18 cellular contexts compared by ENCODE assay signal in the genomic region with DNA sequence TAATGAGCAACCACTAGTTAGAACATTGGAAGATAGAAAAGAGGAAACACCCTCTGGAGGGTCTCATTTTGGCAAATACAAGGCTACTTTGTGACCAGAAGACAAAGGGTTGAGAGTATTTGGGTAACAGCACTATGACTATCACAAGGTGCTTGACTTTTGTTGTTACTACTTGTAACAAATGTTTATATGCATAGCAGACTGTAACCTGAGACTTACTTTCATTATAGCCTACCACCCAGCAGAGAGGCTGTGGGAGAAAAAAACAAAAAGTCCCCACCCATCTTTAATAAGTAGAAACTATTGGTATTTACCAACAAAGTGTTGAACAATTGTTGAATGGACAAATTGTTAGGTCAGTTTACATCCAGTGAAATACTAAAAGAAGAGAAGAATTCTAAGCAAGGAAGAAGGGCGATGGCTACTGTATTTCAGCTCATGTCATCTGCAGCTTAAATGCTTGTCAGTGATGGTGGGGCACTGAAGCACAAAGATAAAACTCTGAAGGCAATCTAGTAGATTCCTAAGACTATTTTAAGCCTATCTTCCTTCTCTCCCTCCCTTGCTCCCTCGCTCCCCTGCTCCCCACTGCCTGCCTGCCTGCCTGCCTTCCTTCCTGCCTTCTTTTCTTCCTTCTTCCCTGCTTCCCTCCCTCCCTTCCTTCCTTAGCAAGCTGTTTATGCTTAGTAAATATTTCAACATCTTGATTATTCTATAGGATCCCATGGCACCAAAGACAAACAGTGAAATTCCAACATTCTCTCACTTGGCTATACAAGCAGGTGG.
A peak's percentile ranks its signal among the peaks of the same experiment; 100 is the strongest.
DNase-seq lines count a peak whose midpoint lies in the region; ATAC-seq and TF ChIP-seq lines count a peak whose summit lies in the region.
"Had no signal": no experiment of that assay in that cellular context is flagged by ENCODE, and none has a peak within 500 bp of the region (broad histone marks: within the 10 kb centered on the region; RNA-seq: fewer than 3 reads in every experiment).

No MANE protein-coding gene starts in this region.

- H3K9ac ChIP-seq in MM.1S (ENCODE audit: low read length): no peak overlapping the region
- H3K9ac ChIP-seq: BLaER1 treated with 17β-estradiol and CSF1 and Interleukin-3, amounts not matched to agents 10 nM and 100 nM had no signal

- H3K36me3 ChIP-seq in MM.1S (replicated peaks; ENCODE audit: insufficient read depth, low read length) (no peaks in the 10 kb centered on the region), SJCRH30 (no peaks in the 10 kb centered on the region)
- H3K36me3 ChIP-seq: BLaER1 treated with 17β-estradiol and CSF1 and Interleukin-3, amounts not matched to agents 10 nM and 100 nM had no signal

- no peaks in the 10 kb centered on the region for H3K9me2 ChIP-seq in MM.1S (replicated peaks; ENCODE audit: insufficient read depth, low read length)

- H3K9me3 ChIP-seq in MM.1S (replicated peaks; ENCODE audit: insufficient read depth, low read length) (no peaks in the 10 kb centered on the region), SJCRH30 (replicated peaks) (no peaks in the 10 kb centered on the region)
- H3K9me3 ChIP-seq: A549 had no signal

- no peak for TF ChIP-seq CTCF in MM.1S (IDR thresholded peaks at IDR 0.05; ENCODE audit: low read length)

- 0 out of 2 replicates have a peak overlapping the region, but pooled peaks have one; percentile 3 for H2AFZ ChIP-seq in MM.1S (ENCODE audit: low read length)

- H3K4me3 ChIP-seq in MM.1S (ENCODE audit: low read length) (no peak overlapping the region), SJCRH30 (no peak overlapping the region)
- H3K4me3 ChIP-seq: A549; BLaER1 treated with 17β-estradiol and CSF1 and Interleukin-3, amounts not matched to agents 10 nM and 100 nM had no signal

- H3K27ac ChIP-seq in MM.1S (ENCODE audit: low read length) (no peak overlapping the region), SJCRH30 (no peak overlapping the region)
- H3K27ac ChIP-seq: A549; BLaER1 treated with 17β-estradiol and CSF1 and Interleukin-3, amounts not matched to agents 10 nM and 100 nM had no signal

- H3K79me2 ChIP-seq in MM.1S (ENCODE audit: low read length): no peaks in the 10 kb centered on the region

- H4K20me1 ChIP-seq in MM.1S (ENCODE audit: insufficient read depth, low read length): no peaks in the 10 kb centered on the region
- H4K20me1 ChIP-seq: BLaER1 treated with 17β-estradiol and CSF1 and Interleukin-3, amounts not matched to agents 10 nM and 100 nM had no signal

- ATAC-seq in GM18909 (IDR thresholded peaks at IDR 0.05; ENCODE audit: poor library complexity, unreplicated experiment): no peak
- no peak for ATAC-seq in HG03460 (IDR thresholded peaks at IDR 0.05; ENCODE audit: unreplicated experiment)
- ATAC-seq: A549, SK-N-SH treated with all-trans-retinoic acid at 6 μM for 48 hours had no signal

- 0 out of 2 replicates have a peak, but pooled peaks cover 4% of the 10 kb centered on the region for H3K4me1 ChIP-seq in MM.1S (ENCODE audit: low read length)
- H3K4me1 ChIP-seq in SJCRH30: no peaks in the 10 kb centered on the region
- H3K4me1 ChIP-seq: A549; BLaER1 treated with 17β-estradiol and CSF1 and Interleukin-3, amounts not matched to agents 10 nM and 100 nM had no signal

- no peak overlapping the region for H3K4me2 ChIP-seq in MM.1S (ENCODE audit: low read depth, low read length)
- H3K4me2 ChIP-seq: A549; BLaER1 treated with 17β-estradiol and CSF1 and Interleukin-3, amounts not matched to agents 10 nM and 100 nM had no signal

- DNase-seq in NCI-H510A treated with DMSO at 0.1 percent for 48 hours (lab: John Stamatoyannopoulos, UW) (peak; percentile 50), NCI-H510A (lab: John Stamatoyannopoulos, UW) (no peak), MM.1S (peak; percentile 15), SW480 (ENCODE audit: low spot score) (peak; percentile 4), renal cortical epithelial cell (ENCODE audit: low read depth) (peak; percentile 51), SJCRH30 (no peak)
- DNase-seq: GF-D8, Karpas-422, NCI-H1417 treated with DMSO at 0.1 percent for 48 hours, NCI-H2029, NCI-H446 treated with DMSO at 0.1 percent for 48 hours, NCI-H82, SHP77 had no signal

- no peaks in the 10 kb centered on the region for H3F3A ChIP-seq in MM.1S (ENCODE audit: insufficient read depth, low read length)

- H3K27me3 ChIP-seq in MM.1S (replicated peaks; ENCODE audit: insufficient read depth, low read length): no peaks in the 10 kb centered on the region
- peaks cover 2% of the 10 kb centered on the region for H3K27me3 ChIP-seq in SJCRH30
- H3K27me3 ChIP-seq: BLaER1 treated with 17β-estradiol and CSF1 and Interleukin-3, amounts not matched to agents 10 nM and 100 nM had no signal

Comparison
In these comparisons a context has a peak if more than half of its experiments do, and no peak if none do; other contexts are left out.
1. DNase-seq: peak in NCI-H510A treated with DMSO at 0.1 percent for 48 hours (single experiment), MM.1S (single experiment), SW480 (single experiment) and renal cortical epithelial cell (single experiment); none in NCI-H510A (single experiment) and SJCRH30 (0 of 2).